In genomic region chr7:158431055-158431940, GRCh38 we compare ENCODE assay signal across 15 cellular contexts.
A peak's percentile ranks its signal among the peaks of the same experiment; 100 is the strongest.
DNase-seq lines count a peak whose midpoint lies in the region; ATAC-seq and TF ChIP-seq lines count a peak whose summit lies in the region.
"Had no signal": no experiment of that assay in that cellular context is flagged by ENCODE, and none has a peak within 500 bp of the region (broad histone marks: within the 10 kb centered on the region; RNA-seq: fewer than 3 reads in every experiment).

No MANE protein-coding gene starts in this region.

- peaks cover 0 to 34% (median 22%) of the 10 kb centered on the region in 5 donors for H3K27me3 Mint-ChIP-seq in naive thymus-derived CD4-positive, alpha-beta T cell
- peaks cover 39% of the 10 kb centered on the region for H3K27me3 Mint-ChIP-seq in stimulated activated naive CD8-positive, alpha-beta T cell treated with anti-CD3 and anti-CD28 coated beads, Interleukin-15, amount 100 ng/mL, for 72 hours

- peaks cover 0 to 3% (median 0%) of the 10 kb centered on the region in 5 donors for H3K36me3 Mint-ChIP-seq in naive thymus-derived CD4-positive, alpha-beta T cell
- H3K36me3 Mint-ChIP-seq: CD14-positive monocyte had no signal

- DNase-seq in body of pancreas (peak in 1 of 4 donors; percentile 10), GM13977 (ENCODE audit: low spot score) (no peak), HCEC 1CT (no peak)
- no peak for DNase-seq in naive thymus-derived CD4-positive, alpha-beta T cell
- DNase-seq in stimulated activated naive CD8-positive, alpha-beta T cell treated with anti-CD3 and anti-CD28 coated beads, Interleukin-15, amount 100 ng/mL, for 72 hours: no peak
- no peak for DNase-seq in stimulated activated CD4-positive, alpha-beta T cell treated with anti-CD3 and anti-CD28 coated beads, Interleukin-12 subunit alpha, Interleukin-12 subunit beta, amount 100 ng/mL, for 4 hours
- DNase-seq: activated CD4-positive, alpha-beta T cell treated with anti-CD3 and anti-CD28 coated beads, Interleukin-2, amount 50 U/mL, for 4 hours; hypothalamus; NCI-H1105; stimulated activated naive CD4-positive, alpha-beta T cell treated with Interleukin-2 at 50 U/mL for 16 hours had no signal

- H3K4me1 Mint-ChIP-seq in naive thymus-derived CD4-positive, alpha-beta T cell: peaks cover 0 to 4% (median 0%) of the 10 kb centered on the region in 7 donors
- H3K4me1 Mint-ChIP-seq in stimulated activated naive CD8-positive, alpha-beta T cell treated with anti-CD3 and anti-CD28 coated beads, Interleukin-15, amount 100 ng/mL, for 72 hours: peaks cover 7% of the 10 kb centered on the region

- peaks cover 0 to 4% (median 0%) of the 10 kb centered on the region in 11 donors for H3K9me3 Mint-ChIP-seq in naive thymus-derived CD4-positive, alpha-beta T cell
- no peaks in the 10 kb centered on the region for H3K9me3 Mint-ChIP-seq in stimulated activated naive CD8-positive, alpha-beta T cell treated with anti-CD3 and anti-CD28 coated beads, Interleukin-15, amount 100 ng/mL, for 72 hours
- H3K9me3 Mint-ChIP-seq: nephron had no signal

- TF ChIP-seq CTCF in HEK293 (tag by site-specific recombination; IDR thresholded peaks at IDR 0.05) (no peak), body of pancreas (IDR thresholded peaks at IDR 0.05) (no peak), GM13977 (IDR thresholded peaks at IDR 0.05; ENCODE audit: extremely low read depth, insufficient read depth, missing control alignments) (no peak)

- POLR2A ChIA-PET in HEK293 (lab: Yijun Ruan, JAX): no interaction called here
- POLR2A ChIA-PET in naive thymus-derived CD4-positive, alpha-beta T cell (lab: Charles Lee): no interaction called here

- H3K27me3 ChIP-seq in body of pancreas: no peaks in the 10 kb centered on the region
- H3K27me3 ChIP-seq in naive thymus-derived CD4-positive, alpha-beta T cell (ENCODE audit: control insufficient read depth in 2 of 2, insufficient read depth in 2 of 2, low read length in 2 of 2): no peaks in the 10 kb centered on the region
- H3K27me3 ChIP-seq: ascending aorta, dorsolateral prefrontal cortex had no signal

- TF ChIP-seq POLR2A in body of pancreas (IDR thresholded peaks at IDR 0.05): no peak

- H3K4me3 ChIP-seq in HEK293 (ENCODE audit: low read depth, low read length): no peak overlapping the region
- no peak overlapping the region for H3K4me3 ChIP-seq in body of pancreas
- no peak overlapping the region for H3K4me3 ChIP-seq in naive thymus-derived CD4-positive, alpha-beta T cell (ENCODE audit: low read length)
- H3K4me3 ChIP-seq: dorsolateral prefrontal cortex had no signal

- 85 to 86% methylated on average over 7 to 12 of the region's 12 CpGs for WGBS in body of pancreas, 2 donors

- H3K4me3 Mint-ChIP-seq in naive thymus-derived CD4-positive, alpha-beta T cell: no peak overlapping the region
- no peak overlapping the region for H3K4me3 Mint-ChIP-seq in stimulated activated naive CD8-positive, alpha-beta T cell treated with anti-CD3 and anti-CD28 coated beads, Interleukin-15, amount 100 ng/mL, for 72 hours
- H3K4me3 Mint-ChIP-seq: CD14-positive monocyte, nephron had no signal

- CTCF ChIA-PET in HEK293 (lab: Yijun Ruan, JAX): no interaction called here
- CTCF ChIA-PET in naive thymus-derived CD4-positive, alpha-beta T cell (lab: Charles Lee): no interaction called here

- H3K27ac Mint-ChIP-seq in naive thymus-derived CD4-positive, alpha-beta T cell: no peak overlapping the region
- H3K27ac Mint-ChIP-seq in stimulated activated naive CD8-positive, alpha-beta T cell treated with anti-CD3 and anti-CD28 coated beads, Interleukin-15, amount 100 ng/mL, for 72 hours: no peak overlapping the region

- H3K27ac ChIP-seq in HEK293 (ENCODE audit: extremely low read depth, low read depth, low read length): no peak overlapping the region
- no peak overlapping the region for H3K27ac ChIP-seq in body of pancreas
- H3K27ac ChIP-seq in naive thymus-derived CD4-positive, alpha-beta T cell (ENCODE audit: low read depth, low read length): no peak overlapping the region
- H3K27ac ChIP-seq: dorsolateral prefrontal cortex had no signal

- H3K36me3 ChIP-seq in HEK293 (ENCODE audit: control insufficient read depth in 2 of 2, insufficient read depth in 1 of 2, low read length in 2 of 2) (no peaks in the 10 kb centered on the region), body of pancreas (replicated peaks in 1 of 2; ENCODE audit: insufficient read depth in 1 of 2, low read depth in 2 of 2) (no peaks in the 10 kb centered on the region)
- no peaks in the 10 kb centered on the region for H3K36me3 ChIP-seq in naive thymus-derived CD4-positive, alpha-beta T cell (ENCODE audit: control insufficient read depth in 2 of 3, insufficient read depth in 3 of 3, low read length in 3 of 3)
- H3K36me3 ChIP-seq: ascending aorta had no signal

- in situ Hi-C loops in GM13977 (cut with MboI; ENCODE audit: low pct_unique_long_range_greater_than_20kb, low sequenced_read_pairs, unreplicated experiment): no loop called here

- H3K4me1 ChIP-seq in HEK293 (ENCODE audit: control insufficient read depth, insufficient read depth, low read length): peaks cover 2% of the 10 kb centered on the region; the same call in 1 of the 2 replicates
- peaks cover 9% of the 10 kb centered on the region for H3K4me1 ChIP-seq in body of pancreas
- H3K4me1 ChIP-seq in naive thymus-derived CD4-positive, alpha-beta T cell (ENCODE audit: control insufficient read depth in 2 of 2, insufficient read depth in 2 of 2, low read length in 2 of 2): no peaks in the 10 kb centered on the region

- H3K9me3 ChIP-seq in HEK293 (ENCODE audit: control insufficient read depth, insufficient read depth, low read depth, low read length) (no peaks in the 10 kb centered on the region), body of pancreas (no peaks in the 10 kb centered on the region)
- H3K9me3 ChIP-seq in naive thymus-derived CD4-positive, alpha-beta T cell (ENCODE audit: control insufficient read depth in 2 of 3, low read length in 3 of 3): no peaks in the 10 kb centered on the region
- H3K9me3 ChIP-seq: ascending aorta had no signal

- peak; percentile 15 for ATAC-seq in body of pancreas
- ATAC-seq in naive thymus-derived CD4-positive, alpha-beta T cell: peak; percentile 27
- ATAC-seq in stimulated activated naive CD8-positive, alpha-beta T cell treated with anti-CD3 and anti-CD28 coated beads, Interleukin-15, amount 100 ng/mL, for 72 hours: peak; percentile 45

- intact Hi-C loops in body of pancreas (cut with DNase I): no loop called here
- intact Hi-C loops in naive thymus-derived CD4-positive, alpha-beta T cell (cut with micrococcal nuclease): no loop called here

TF ChIP-seq in HEK293, 187 proteins besides CTCF, POLR2A, EP300 and RAD21:
- TF ChIP-seq ZNF654 (tag by site-specific recombination; IDR thresholded peaks at IDR 0.05; ENCODE audit: low read depth) (no peak), ZNF24 (tag by site-specific recombination; IDR thresholded peaks at IDR 0.05) (no peak), ZFP3 (tag by site-specific recombination; IDR thresholded peaks at IDR 0.05; ENCODE audit: low read depth) (no peak), KLF16 (tag by site-specific recombination; IDR thresholded peaks at IDR 0.05) (no peak), ZIC2 (tag by site-specific recombination; IDR thresholded peaks at IDR 0.05) (peak; percentile 41), ZNF18 (tag by site-specific recombination; IDR thresholded peaks at IDR 0.05) (peak; percentile 40; the same call in 1 of the 2 replicates)
